9 cellular contexts compared by ENCODE assay signal in genomic region chr19:53927745-53928144, GRCh38. TPM values are rescaled to one million over a fixed set of nuclear protein-coding genes. Genes with fewer than 3 reads are reported as not detected.
DNase-seq lines count a peak whose midpoint lies in the region; ATAC-seq and TF ChIP-seq lines count a peak whose summit lies in the region.
"Had no signal": no experiment of that assay in that cellular context is flagged by ENCODE, and none has a peak within 500 bp of the region (broad histone marks: within the 10 kb centered on the region; RNA-seq: fewer than 3 reads in every experiment).

No MANE protein-coding gene starts in this region.

- H3K9ac ChIP-seq in HUES48 (ENCODE audit: low read depth, low read length): no peak overlapping the region

- no peaks in the 10 kb centered on the region for H3K4me1 Mint-ChIP-seq in CD4-positive, alpha-beta T cell (ENCODE audit: low read depth)
- H3K4me1 Mint-ChIP-seq in activated CD4-positive, alpha-beta T cell treated with anti-CD3 and anti-CD28 coated beads, Interleukin-2, amount 10 ng/mL, durations not matched to agents 24 days and 14 days: no peaks in the 10 kb centered on the region
- H3K4me1 Mint-ChIP-seq in CD14-positive monocyte: no peaks in the 10 kb centered on the region
- H3K4me1 Mint-ChIP-seq: brain had no signal

- peaks cover 5% of the 10 kb centered on the region for H3K36me3 ChIP-seq in HUES48 (ENCODE audit: control insufficient read depth, insufficient read depth, low read length)

- no peaks in the 10 kb centered on the region for H3K36me3 Mint-ChIP-seq in CD4-positive, alpha-beta T cell (ENCODE audit: low read depth)
- H3K36me3 Mint-ChIP-seq in activated CD4-positive, alpha-beta T cell treated with anti-CD3 and anti-CD28 coated beads, Interleukin-2, amount 10 ng/mL, durations not matched to agents 24 days and 14 days (ENCODE audit: low read depth): no peaks in the 10 kb centered on the region
- H3K36me3 Mint-ChIP-seq in CD14-positive monocyte: no peaks in the 10 kb centered on the region

- POLR2A ChIA-PET in CD4-positive, alpha-beta T cell (lab: Charles Lee): no interaction called here

- H3K27me3 ChIP-seq in CD4-positive, alpha-beta T cell (ENCODE audit: control insufficient read depth, insufficient read depth, low read length): no peaks in the 10 kb centered on the region
- no peaks in the 10 kb centered on the region for H3K27me3 ChIP-seq in HUES48 (ENCODE audit: control insufficient read depth, insufficient read depth, low read length)

- no peak overlapping the region for H3K4me3 Mint-ChIP-seq in CD4-positive, alpha-beta T cell
- H3K4me3 Mint-ChIP-seq in activated CD4-positive, alpha-beta T cell treated with anti-CD3 and anti-CD28 coated beads, Interleukin-2, amount 10 ng/mL, durations not matched to agents 24 days and 14 days: no peak overlapping the region
- no peak overlapping the region for H3K4me3 Mint-ChIP-seq in CD14-positive monocyte

- no peak overlapping the region for H3K27ac Mint-ChIP-seq in CD4-positive, alpha-beta T cell
- no peak overlapping the region for H3K27ac Mint-ChIP-seq in activated CD4-positive, alpha-beta T cell treated with anti-CD3 and anti-CD28 coated beads, Interleukin-2, amount 10 ng/mL, durations not matched to agents 24 days and 14 days
- no peak overlapping the region for H3K27ac Mint-ChIP-seq in CD14-positive monocyte

- H3K9me3 Mint-ChIP-seq in CD4-positive, alpha-beta T cell: peaks cover 10% of the 10 kb centered on the region
- peaks cover 8% of the 10 kb centered on the region for H3K9me3 Mint-ChIP-seq in activated CD4-positive, alpha-beta T cell treated with anti-CD3 and anti-CD28 coated beads, Interleukin-2, amount 10 ng/mL, durations not matched to agents 24 days and 14 days
- peaks cover 0 to 14% (median 6%) of the 10 kb centered on the region in 7 donors for H3K9me3 Mint-ChIP-seq in CD14-positive monocyte

- intact Hi-C loops in CD4-positive, alpha-beta T cell (cut with DNase I, micrococcal nuclease): loop anchor here in 1 of 2 experiments (2.0 kb wide), 1 partner anchor 25 kb away; no protein-coding TSS in a partner anchor
- intact Hi-C loops in activated CD4-positive, alpha-beta T cell treated with anti-CD3 and anti-CD28 coated beads, Interleukin-2, amount 10 ng/mL, durations not matched to agents 24 days and 14 days (cut with micrococcal nuclease): no loop called here
- intact Hi-C loops in CD14-positive monocyte (cut with micrococcal nuclease): no loop called here

- H3K4me1 ChIP-seq in HUES48 (ENCODE audit: control insufficient read depth, insufficient read depth, low read length): peaks cover 3% of the 10 kb centered on the region; the same call in 1 of the 2 replicates

- H3K27me3 Mint-ChIP-seq in CD4-positive, alpha-beta T cell: peaks cover 21% of the 10 kb centered on the region
- no peaks in the 10 kb centered on the region for H3K27me3 Mint-ChIP-seq in activated CD4-positive, alpha-beta T cell treated with anti-CD3 and anti-CD28 coated beads, Interleukin-2, amount 10 ng/mL, durations not matched to agents 24 days and 14 days
- peaks cover 4 to 31% (median 4%) of the 10 kb centered on the region in 3 donors for H3K27me3 Mint-ChIP-seq in CD14-positive monocyte (ENCODE audit: low read depth in 3 of 3)
- H3K27me3 Mint-ChIP-seq: brain had no signal

- H3K27ac ChIP-seq in CD4-positive, alpha-beta T cell (ENCODE audit: low read depth, low read length): no peak overlapping the region
- no peak overlapping the region for H3K27ac ChIP-seq in HUES48 (ENCODE audit: low read depth, low read length)

- DNase-seq in CD4-positive, alpha-beta T cell: peak in 7 of 10 experiments; percentile 17 to 44 (median 26)
- DNase-seq in activated CD4-positive, alpha-beta T cell treated with anti-CD3 and anti-CD28 coated beads, Interleukin-2, amount 10 ng/mL, durations not matched to agents 24 days and 14 days: peak; percentile 81
- DNase-seq in iPS-NIHi11 (ENCODE audit: low spot score) (peak; percentile 92), CD14-positive monocyte (ENCODE audit: low spot score) (no peak), NCI-H2171 (lab: John Stamatoyannopoulos, UW) (no peak), HPDE6-E6E7 (ENCODE audit: extremely low spot score) (no peak), NCI-H1417 treated with DMSO at 0.1 percent for 48 hours (lab: John Stamatoyannopoulos, UW) (no peak)

- no peak for TF ChIP-seq CTCF in CD4-positive, alpha-beta T cell (IDR thresholded peaks at IDR 0.05)
- no peak for TF ChIP-seq CTCF in CD14-positive monocyte (IDR thresholded peaks at IDR 0.05)

- CTCF ChIA-PET in CD4-positive, alpha-beta T cell (lab: Charles Lee): no interaction called here

- H3K9me3 ChIP-seq in CD4-positive, alpha-beta T cell (ENCODE audit: control insufficient read depth, low read length): no peaks in the 10 kb centered on the region
- no peaks in the 10 kb centered on the region for H3K9me3 ChIP-seq in HUES48 (ENCODE audit: control insufficient read depth, insufficient read depth, low read length)

- ATAC-seq in CD4-positive, alpha-beta T cell (ENCODE audit: poor library complexity): no peak

- 0 out of 2 replicates have a peak overlapping the region, but pooled peaks have one; percentile 23 for H3K4me3 ChIP-seq in HUES48 (ENCODE audit: low read depth, low read length)

RNA-seq across cellular contexts. Expression of gene CACNG7, which starts 18.7 kb away (rescaled TPM):
- total RNA-seq in CD4-positive, alpha-beta T cell: not detected
- total RNA-seq in activated CD4-positive, alpha-beta T cell treated with anti-CD3 and anti-CD28 coated beads, Interleukin-2, amount 10 ng/mL, durations not matched to agents 24 days and 14 days: not detected in 2 replicates
- polyA plus RNA-seq in CD14-positive monocyte: not detected

RNA-seq across cellular contexts. Expression of gene CACNG8, which starts 35.0 kb away (rescaled TPM):
- not detected for total RNA-seq in CD4-positive, alpha-beta T cell
- not detected in 2 replicates for total RNA-seq in activated CD4-positive, alpha-beta T cell treated with anti-CD3 and anti-CD28 coated beads, Interleukin-2, amount 10 ng/mL, durations not matched to agents 24 days and 14 days
- polyA plus RNA-seq in CD14-positive monocyte: not detected

RNA-seq across cellular contexts. Expression of gene PRKCG, which starts 45.7 kb away (rescaled TPM):
- total RNA-seq in CD4-positive, alpha-beta T cell: 1 to 10 TPM; 1.5 to 1.6 TPM
- not detected in 2 replicates for total RNA-seq in activated CD4-positive, alpha-beta T cell treated with anti-CD3 and anti-CD28 coated beads, Interleukin-2, amount 10 ng/mL, durations not matched to agents 24 days and 14 days
- not detected for polyA plus RNA-seq in CD14-positive monocyte

Comparison
In these comparisons a context has a peak if more than half of its experiments do, and no peak if none do; other contexts are left out.
1. DNase-seq: peak in CD4-positive, alpha-beta T cell (7 of 10), activated CD4-positive, alpha-beta T cell treated with anti-CD3 and anti-CD28 coated beads, Interleukin-2, amount 10 ng/mL, durations not matched to agents 24 days and 14 days (single experiment) and iPS-NIHi11 (single experiment); none in CD14-positive monocyte (single experiment), NCI-H2171 (single experiment), HPDE6-E6E7 (single experiment) and NCI-H1417 treated with DMSO at 0.1 percent for 48 hours (single experiment).